ENCODE assay signal across 13 cellular contexts in genomic region chr11:10926801-10927200, GRCh38.
DNase-seq lines count a peak whose midpoint lies in the region; ATAC-seq, FAIRE-seq and TF ChIP-seq lines count a peak whose summit lies in the region.
"Had no signal": no experiment of that assay in that cellular context is flagged by ENCODE, and none has a peak within 500 bp of the region (broad histone marks: within the 10 kb centered on the region; RNA-seq: fewer than 3 reads in every experiment).

No MANE protein-coding gene starts in this region.

- POLR2A ChIA-PET in activated CD8-positive, alpha-beta T cell treated with anti-CD3 and anti-CD28 coated beads, Interleukin-2, amount 10 ng/mL, durations not matched to agents 7 days and 5 days (lab: Charles Lee): no interaction called here
- POLR2A ChIA-PET in CD4-positive, alpha-beta memory T cell (lab: Charles Lee; ENCODE audit: partially characterized antibody): no interaction called here

- peak overlapping the region; percentile 73 for H3K27ac ChIP-seq in colonic mucosa
- no peak overlapping the region for H3K27ac ChIP-seq in CD4-positive, alpha-beta memory T cell (ENCODE audit: low read depth, low read length)
- H3K27ac ChIP-seq: left ventricle myocardium inferior had no signal

- peaks cover 32% of the 10 kb centered on the region for H3K27me3 Mint-ChIP-seq in activated CD8-positive, alpha-beta T cell treated with anti-CD3 and anti-CD28 coated beads, Interleukin-2, amount 10 ng/mL, durations not matched to agents 7 days and 5 days (ENCODE audit: low read depth)
- H3K27me3 Mint-ChIP-seq in CD4-positive, alpha-beta memory T cell: peaks cover 4 to 17% of the 10 kb centered on the region in 2 donors

- H3K36me3 ChIP-seq in colonic mucosa: no peaks in the 10 kb centered on the region
- H3K36me3 ChIP-seq in CD4-positive, alpha-beta memory T cell (ENCODE audit: insufficient read depth, low read length): no peaks in the 10 kb centered on the region
- H3K36me3 ChIP-seq: left ventricle myocardium inferior had no signal

- peak overlapping the region; percentile 12 to 35 for H3K9ac ChIP-seq in colonic mucosa (ENCODE audit: low read depth in 2 of 2, low read length in 2 of 2)

- H3K27me3 ChIP-seq in colonic mucosa: peaks cover 3% of the 10 kb centered on the region
- H3K27me3 ChIP-seq in CD4-positive, alpha-beta memory T cell (ENCODE audit: insufficient read depth, low read length): peaks cover 10% of the 10 kb centered on the region

- no peaks in the 10 kb centered on the region for H3K9me3 Mint-ChIP-seq in activated CD8-positive, alpha-beta T cell treated with anti-CD3 and anti-CD28 coated beads, Interleukin-2, amount 10 ng/mL, durations not matched to agents 7 days and 5 days (ENCODE audit: insufficient read depth)
- no peaks in the 10 kb centered on the region for H3K9me3 Mint-ChIP-seq in CD4-positive, alpha-beta memory T cell

- H3K36me3 Mint-ChIP-seq in activated CD8-positive, alpha-beta T cell treated with anti-CD3 and anti-CD28 coated beads, Interleukin-2, amount 10 ng/mL, durations not matched to agents 7 days and 5 days (ENCODE audit: low read depth): no peaks in the 10 kb centered on the region
- no peaks in the 10 kb centered on the region for H3K36me3 Mint-ChIP-seq in CD4-positive, alpha-beta memory T cell

- peaks cover 10% of the 10 kb centered on the region for H3K4me1 Mint-ChIP-seq in activated CD8-positive, alpha-beta T cell treated with anti-CD3 and anti-CD28 coated beads, Interleukin-2, amount 10 ng/mL, durations not matched to agents 7 days and 5 days (ENCODE audit: low read depth)
- peaks cover 0 to 5% (median 3%) of the 10 kb centered on the region in 4 donors for H3K4me1 Mint-ChIP-seq in CD4-positive, alpha-beta memory T cell

- no peaks in the 10 kb centered on the region for H3K9me3 ChIP-seq in colonic mucosa
- H3K9me3 ChIP-seq in CD4-positive, alpha-beta memory T cell (ENCODE audit: control insufficient read depth in 1 of 2, low read length in 2 of 2): no peaks in the 10 kb centered on the region
- H3K9me3 ChIP-seq: Caco-2, left ventricle myocardium inferior had no signal

- intact Hi-C loops in colonic mucosa (cut with DNase I): no loop called here
- intact Hi-C loops in CD4-positive, alpha-beta memory T cell (cut with micrococcal nuclease): no loop called here

- no peak overlapping the region for H3K27ac Mint-ChIP-seq in activated CD8-positive, alpha-beta T cell treated with anti-CD3 and anti-CD28 coated beads, Interleukin-2, amount 10 ng/mL, durations not matched to agents 7 days and 5 days
- H3K27ac Mint-ChIP-seq in CD4-positive, alpha-beta memory T cell: no peak overlapping the region

- H3K4me3 ChIP-seq in colonic mucosa: no peak overlapping the region
- no peak overlapping the region for H3K4me3 ChIP-seq in CD4-positive, alpha-beta memory T cell (ENCODE audit: low read length in 2 of 2)
- H3K4me3 ChIP-seq: left ventricle myocardium inferior had no signal

- peak; percentile 77 for DNase-seq in EL
- DNase-seq in RCC 7860 (ENCODE audit: low spot score): peak; percentile 45
- no peak for DNase-seq in colonic mucosa
- DNase-seq in renal cortical epithelial cell (ENCODE audit: low read depth): peak; percentile 10
- no peak for DNase-seq in ureter (ENCODE audit: low spot score)
- no peak for DNase-seq in activated CD8-positive, alpha-beta T cell treated with anti-CD3 and anti-CD28 coated beads, Interleukin-2, amount 10 ng/mL, durations not matched to agents 7 days and 5 days
- no peak for DNase-seq in NCI-H1417 treated with DMSO at 0.1 percent for 48 hours (lab: John Stamatoyannopoulos, UW)
- no peak for DNase-seq in CD4-positive, alpha-beta memory T cell
- DNase-seq: activated gamma-delta T cell treated with Interleukin-2 at 50 U/mL for 16 hours, Caco-2, left ventricle myocardium inferior, NCI-H1092 treated with DMSO at 0.1 percent for 48 hours had no signal

- CTCF ChIA-PET in activated CD8-positive, alpha-beta T cell treated with anti-CD3 and anti-CD28 coated beads, Interleukin-2, amount 10 ng/mL, durations not matched to agents 7 days and 5 days (lab: Charles Lee): interaction anchor here (3.1 kb wide), 1 partner anchor 134 kb away, joined by 20 read pairs; no protein-coding TSS in a partner anchor
- CTCF ChIA-PET in CD4-positive, alpha-beta memory T cell (lab: Charles Lee; ENCODE audit: partially characterized antibody): interaction anchor here (1.3 to 1.4 kb wide), 2 partner anchors 97 to 101 kb away, joined by 3 to 8 read pairs; no protein-coding TSS in a partner anchor

- no peak for TF ChIP-seq CTCF in colonic mucosa (IDR thresholded peaks at IDR 0.05)

- no peak for ATAC-seq in activated CD8-positive, alpha-beta T cell treated with anti-CD3 and anti-CD28 coated beads, Interleukin-2, amount 10 ng/mL, durations not matched to agents 7 days and 5 days

- no peaks in the 10 kb centered on the region for H3K4me1 ChIP-seq in colonic mucosa
- peaks cover 10% of the 10 kb centered on the region for H3K4me1 ChIP-seq in CD4-positive, alpha-beta memory T cell (ENCODE audit: insufficient read depth, low read length)

- FAIRE-seq in RCC 7860 (lab: Jason Lieb, UNC): no peak
- FAIRE-seq: H54 had no signal

- no peak overlapping the region for H3K4me3 Mint-ChIP-seq in activated CD8-positive, alpha-beta T cell treated with anti-CD3 and anti-CD28 coated beads, Interleukin-2, amount 10 ng/mL, durations not matched to agents 7 days and 5 days
- H3K4me3 Mint-ChIP-seq in CD4-positive, alpha-beta memory T cell: no peak overlapping the region

Comparison
In these comparisons a context has a peak if more than half of its experiments do, and no peak if none do; other contexts are left out.
1. DNase-seq: peak in EL (single experiment), RCC 7860 (single experiment) and renal cortical epithelial cell (single experiment); none in colonic mucosa (single experiment), ureter (single experiment), activated CD8-positive, alpha-beta T cell treated with anti-CD3 and anti-CD28 coated beads, Interleukin-2, amount 10 ng/mL, durations not matched to agents 7 days and 5 days (single experiment), NCI-H1417 treated with DMSO at 0.1 percent for 48 hours (single experiment) and CD4-positive, alpha-beta memory T cell (0 of 5).